6 cellular contexts compared by ENCODE assay signal in genomic region chr20:41927189-41927588, GRCh38.
"Had no signal": no experiment of that assay in that cellular context is flagged by ENCODE, and none has a peak within 500 bp of the region (broad histone marks: within the 10 kb centered on the region; RNA-seq: fewer than 3 reads in every experiment).

No MANE protein-coding gene starts in this region.

- H3K9me3 ChIP-seq: HAP-1 had no signal

- H3K4me3 ChIP-seq: GM23248, HAP-1 had no signal

- DNase-seq: GM23248, GOT3, H7, IMR-90 had no signal

- ATAC-seq: HCT116 had no signal

- H3K36me3 ChIP-seq: HAP-1 had no signal

- H2AFZ ChIP-seq: GM23248 had no signal

- H3K4me1 ChIP-seq: HAP-1 had no signal

- H3K27ac ChIP-seq: GM23248 had no signal

- H3K9ac ChIP-seq: GM23248 had no signal
